8 cellular contexts compared by ENCODE assay signal in the genomic region with DNA sequence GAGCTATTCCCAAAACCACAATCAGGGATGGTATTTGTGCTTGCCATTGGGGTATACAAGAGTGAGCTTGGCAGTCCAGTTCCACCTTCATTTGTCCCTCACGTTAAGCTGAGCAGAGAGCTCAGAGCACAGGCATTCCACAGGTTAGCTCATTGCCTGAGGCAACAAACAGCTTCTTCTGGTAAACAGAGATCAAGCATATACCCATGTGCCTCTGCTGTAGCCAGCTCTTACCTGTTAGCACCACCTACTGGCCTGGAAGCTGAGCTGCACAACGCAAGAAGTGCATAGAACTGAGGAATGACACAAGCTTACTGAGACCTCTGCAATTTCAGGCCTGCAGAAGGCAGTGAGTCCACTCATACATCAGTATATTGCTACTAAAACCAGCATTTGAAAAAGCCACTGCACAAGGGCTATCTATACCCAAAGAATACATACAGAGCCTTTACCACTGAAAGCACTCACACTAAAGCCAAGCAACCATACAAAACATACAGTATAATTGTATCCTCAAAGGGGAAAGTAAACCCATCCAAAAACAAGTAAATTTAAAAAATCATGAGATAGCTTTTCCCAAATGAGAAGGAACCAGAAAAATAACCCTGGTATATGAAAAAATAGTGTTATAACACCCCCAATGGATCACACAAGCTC.
A peak's percentile ranks its signal among the peaks of the same experiment; 100 is the strongest.
DNase-seq lines count a peak whose midpoint lies in the region; ATAC-seq and TF ChIP-seq lines count a peak whose summit lies in the region.

No MANE protein-coding gene starts in this region.

- TF ChIP-seq POLR2A in lower leg skin (IDR thresholded peaks at IDR 0.05) = no peak

- no peaks in the 10 kb centered on the region for H4K20me1 ChIP-seq in OCI-LY1 (ENCODE audit: insufficient read depth, low read length)

- peak; percentile 83 for ATAC-seq in GM19043 (IDR thresholded peaks at IDR 0.05; ENCODE audit: low read depth, unreplicated experiment)
- peak; percentile 95 for ATAC-seq in HG03135 (IDR thresholded peaks at IDR 0.05; ENCODE audit: unreplicated experiment)
- no peak for ATAC-seq in activated CD8-positive, alpha-beta memory T cell treated with anti-CD3 and anti-CD28 coated beads, Interleukin-2, amount 10 ng/mL, durations not matched to agents 7 days and 5 days

- H3K27me3 ChIP-seq in OCI-LY1 (ENCODE audit: insufficient read depth, low read length) = no peaks in the 10 kb centered on the region

- no peak overlapping the region for H3K9ac ChIP-seq in OCI-LY1 (ENCODE audit: low read length)

- intact Hi-C loops in lower leg skin (cut with DNase I; ENCODE audit: low total_unique reads) = no loop called here

- H3K9me3 ChIP-seq in OCI-LY1 (ENCODE audit: low read length) = no peaks in the 10 kb centered on the region

- no peak overlapping the region for H3K27ac Mint-ChIP-seq in activated CD8-positive, alpha-beta memory T cell treated with anti-CD3 and anti-CD28 coated beads, Interleukin-2, amount 10 ng/mL, durations not matched to agents 7 days and 5 days

- in situ Hi-C loops in Caki2 (cut with HindIII; ENCODE audit: low pct_unique_long_range_greater_than_20kb, low sequenced_read_pairs) = no loop called here

- WGBS in lower leg skin, 2 donors = 29 to 36% methylated on average over 2 of the region's 2 CpGs

- no peak overlapping the region for H3K4me3 Mint-ChIP-seq in activated CD8-positive, alpha-beta memory T cell treated with anti-CD3 and anti-CD28 coated beads, Interleukin-2, amount 10 ng/mL, durations not matched to agents 7 days and 5 days

- H3K4me1 ChIP-seq in OCI-LY1 (ENCODE audit: insufficient read depth, low read length, severe bottlenecking) = no peaks in the 10 kb centered on the region

- no peak overlapping the region for H3K27ac ChIP-seq in OCI-LY1 (ENCODE audit: low read depth, low read length, poor library complexity, severe bottlenecking)

- H3K36me3 ChIP-seq in OCI-LY1 (ENCODE audit: insufficient read depth, low read length) = no peaks in the 10 kb centered on the region

- no peaks in the 10 kb centered on the region for H3K9me3 Mint-ChIP-seq in activated CD8-positive, alpha-beta memory T cell treated with anti-CD3 and anti-CD28 coated beads, Interleukin-2, amount 10 ng/mL, durations not matched to agents 7 days and 5 days (ENCODE audit: low read depth)

- H3K9me2 ChIP-seq in OCI-LY1 (ENCODE audit: low read depth, low read length) = no peaks in the 10 kb centered on the region

- no peaks in the 10 kb centered on the region for H3K36me3 Mint-ChIP-seq in activated CD8-positive, alpha-beta memory T cell treated with anti-CD3 and anti-CD28 coated beads, Interleukin-2, amount 10 ng/mL, durations not matched to agents 7 days and 5 days

- no peak overlapping the region for H3K4me2 ChIP-seq in OCI-LY1 (ENCODE audit: low read length)

- H3K4me1 Mint-ChIP-seq in activated CD8-positive, alpha-beta memory T cell treated with anti-CD3 and anti-CD28 coated beads, Interleukin-2, amount 10 ng/mL, durations not matched to agents 7 days and 5 days = no peaks in the 10 kb centered on the region

- peak; percentile 78 for TF ChIP-seq CTCF in OCI-LY1 (IDR thresholded peaks at IDR 0.05; ENCODE audit: low read length)
- peak; percentile 83 for TF ChIP-seq CTCF in fibroblast of pulmonary artery (IDR thresholded peaks at IDR 0.05; ENCODE audit: low read length, missing control alignments)
- TF ChIP-seq CTCF in lower leg skin (IDR thresholded peaks at IDR 0.05) = no peak

- no peaks in the 10 kb centered on the region for H3F3A ChIP-seq in OCI-LY1 (ENCODE audit: insufficient read depth, low read length)

- H2AFZ ChIP-seq in OCI-LY1 (ENCODE audit: low read length) = no peak overlapping the region

- H3K4me3 ChIP-seq in OCI-LY1 (ENCODE audit: low read depth, low read length, poor library complexity, severe bottlenecking) (no peak overlapping the region), fibroblast of pulmonary artery (replicated peaks; ENCODE audit: low read depth, low read length) (no peak overlapping the region), lower leg skin (ENCODE audit: low read depth, poor library complexity, severe bottlenecking) (no peak overlapping the region)

- no peaks in the 10 kb centered on the region for H3K79me2 ChIP-seq in OCI-LY1 (ENCODE audit: insufficient read depth, low read length)

- H3K27me3 Mint-ChIP-seq in activated CD8-positive, alpha-beta memory T cell treated with anti-CD3 and anti-CD28 coated beads, Interleukin-2, amount 10 ng/mL, durations not matched to agents 7 days and 5 days = no peaks in the 10 kb centered on the region

- CTCF ChIA-PET in activated CD8-positive, alpha-beta memory T cell treated with anti-CD3 and anti-CD28 coated beads, Interleukin-2, amount 10 ng/mL, durations not matched to agents 7 days and 5 days (lab: Charles Lee) = interaction anchor here (0.8 kb wide), 1 partner anchor 15 kb away, joined by 3 read pairs; no protein-coding TSS in a partner anchor

- DNase-seq in Caki2 (ENCODE audit: low read depth) (peak; percentile 19), fibroblast of pulmonary artery (ENCODE audit: low read depth) (peak; percentile 72), lower leg skin (ENCODE audit: low spot score in 2 of 2) (no peak)
- no peak for DNase-seq in activated T-cell treated with anti-CD3 and anti-CD28 coated beads, Interleukin-2, amount 50 U/mL, for 1 hour
- DNase-seq in activated CD8-positive, alpha-beta memory T cell treated with anti-CD3 and anti-CD28 coated beads, Interleukin-2, amount 10 ng/mL, durations not matched to agents 7 days and 5 days = no peak

Comparison
In these comparisons a context has a peak if more than half of its experiments do, and no peak if none do; other contexts are left out.
1. DNase-seq: peak in Caki2 (single experiment) and fibroblast of pulmonary artery (single experiment); none in activated T-cell treated with anti-CD3 and anti-CD28 coated beads, Interleukin-2, amount 50 U/mL, for 1 hour (single experiment), activated CD8-positive, alpha-beta memory T cell treated with anti-CD3 and anti-CD28 coated beads, Interleukin-2, amount 10 ng/mL, durations not matched to agents 7 days and 5 days (single experiment) and lower leg skin (0 of 2).
2. CTCF ChIP-seq: peak in OCI-LY1 (single experiment) and fibroblast of pulmonary artery (single experiment); none in lower leg skin (0 of 3).